Comparison of ENCODE assay signal across 24 cellular contexts in the genomic region with DNA sequence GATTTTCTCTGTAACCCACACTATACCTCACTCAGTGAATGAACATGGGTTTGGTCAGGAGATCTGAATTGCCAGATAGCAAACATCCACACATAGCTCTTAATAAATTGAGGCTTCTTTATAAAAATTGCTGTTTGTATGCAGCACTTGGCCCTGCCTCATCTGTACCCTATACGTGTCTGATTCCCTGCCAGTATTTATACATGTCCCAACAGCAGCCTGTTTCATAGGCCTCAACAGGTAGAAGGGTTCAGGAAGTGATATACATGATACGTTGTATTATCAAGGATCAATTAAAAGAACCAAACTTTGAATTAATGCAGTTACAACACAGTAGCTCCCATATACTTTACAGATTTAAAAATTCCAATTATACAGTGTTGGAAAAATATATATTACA. TPM values are rescaled to one million over a fixed set of nuclear protein-coding genes. Genes with fewer than 3 reads are reported as not detected.
DNase-seq lines count a peak whose midpoint lies in the region; ATAC-seq, FAIRE-seq and TF ChIP-seq lines count a peak whose summit lies in the region.
"Had no signal": no experiment of that assay in that cellular context is flagged by ENCODE, and none has a peak within 500 bp of the region (broad histone marks: within the 10 kb centered on the region; RNA-seq: fewer than 3 reads in every experiment).

No MANE protein-coding gene starts in this region.

- in situ Hi-C loops in brain microvascular endothelial cell (cut with HindIII; ENCODE audit: low pct_ligation_motif_present, low sequenced_read_pairs), result no loop called here

- TF ChIP-seq RAD21 in A549 (conservative IDR thresholded peaks at IDR 0.05 in 1 of 2, IDR thresholded peaks at IDR 0.05 in 1 of 2), result no peak
- no peak for TF ChIP-seq RAD21 in HCT116 (IDR thresholded peaks at IDR 0.05; ENCODE audit: low read depth)

- POLR2A ChIA-PET in A549 (lab: Yijun Ruan, JAX), result no interaction called here
- POLR2A ChIA-PET in HCT116 (lab: Charles Lee), result no interaction called here

- H3K4me3 ChIP-seq in A549 (no peak overlapping the region), HCT116 (replicated peaks in 1 of 2; ENCODE audit: low read depth in 1 of 2, low read length in 2 of 2) (no peak overlapping the region), brain microvascular endothelial cell (ENCODE audit: low read depth, low read length) (no peak overlapping the region), keratinocyte (ENCODE audit: control insufficient read depth in 2 of 3, extremely low read depth in 1 of 3, insufficient read depth in 2 of 3, low read depth in 1 of 3, low read length in 3 of 3) (no peak overlapping the region)

- intact Hi-C loops in HCT116 (cut with micrococcal nuclease), result no loop called here

- peak overlapping the region; percentile 6 to 51; a peak in 3 of 6 replicates for H3K27ac ChIP-seq in A549
- no peak overlapping the region for H3K27ac ChIP-seq in HCT116 (ENCODE audit: low read depth, low read length)
- peak overlapping the region; percentile 62 for H3K27ac ChIP-seq in brain microvascular endothelial cell
- peak overlapping the region; percentile 74 for H3K27ac ChIP-seq in keratinocyte (ENCODE audit: control insufficient read depth, insufficient read depth, low read length)
- H3K27ac ChIP-seq: KMS-11, RWPE1 had no signal

- no peaks in the 10 kb centered on the region for H3K9me1 ChIP-seq in keratinocyte (ENCODE audit: control insufficient read depth, extremely low read depth, insufficient read depth, low read length)

- DNase-seq in A549 (ENCODE audit: low read depth in 1 of 2, low spot score in 1 of 2) (no peak), HCT116 (ENCODE audit: low read depth, low spot score) (no peak), brain microvascular endothelial cell (no peak), keratinocyte (ENCODE audit: low read depth, low spot score) (no peak), amygdala (lab: John Stamatoyannopoulos, UW) (no peak), GM19238 (ENCODE audit: insufficient read length, low spot score) (no peak)
- DNase-seq: C1 segment of cervical spinal cord; CD4-positive, alpha-beta memory T cell; COR-L47; DMS53; NCI-H1048; NCI-H1417; NCI-H1694; NCI-H2029 treated with DMSO at 0.1 percent for 48 hours; NCI-H526 treated with DMSO at 0.1 percent for 48 hours; SIG-M5 had no signal

- H3K4me1 ChIP-seq in A549, result peaks cover 15% of the 10 kb centered on the region; the same call in 2 of the 3 replicates
- peaks cover 0 to 9% of the 10 kb centered on the region in 2 experiments; a peak in 2 of 4 replicates for H3K4me1 ChIP-seq in HCT116 (ENCODE audit: control insufficient read depth in 1 of 2, insufficient read depth in 2 of 2, low read length in 2 of 2)
- peaks cover 24% of the 10 kb centered on the region for H3K4me1 ChIP-seq in keratinocyte (ENCODE audit: control insufficient read depth, extremely low read depth, insufficient read depth, low read length)

- no peak for TF ChIP-seq POLR2A in A549 (IDR thresholded peaks at IDR 0.05; ENCODE audit: low read length)
- no peak for TF ChIP-seq POLR2A in HCT116 (IDR thresholded peaks at IDR 0.05; ENCODE audit: borderline replicate concordance, extremely low read depth, insufficient read depth, insufficient read length)

- TF ChIP-seq EP300 in A549 (IDR thresholded peaks at IDR 0.05), result no peak

- WGBS in A549 (ENCODE audit: missing lambda C conversion rate), result 84% methylated on average over 2 of the region's 2 CpGs

- H3K9ac ChIP-seq in HCT116 (ENCODE audit: low read length) (no peak overlapping the region), keratinocyte (ENCODE audit: control insufficient read depth, extremely low read depth, insufficient read depth, low read length) (no peak overlapping the region)
- H3K9ac ChIP-seq: KMS-11 had no signal

- H2AFZ ChIP-seq in HCT116 (ENCODE audit: low read depth, low read length, poor library complexity, severe bottlenecking), result peak overlapping the region; percentile 47
- peak overlapping the region; percentile 62 for H2AFZ ChIP-seq in keratinocyte (ENCODE audit: control insufficient read depth, low read length)

- H4K20me1 ChIP-seq in HCT116 (ENCODE audit: insufficient read depth) (no peaks in the 10 kb centered on the region), keratinocyte (ENCODE audit: control insufficient read depth, extremely low read depth, insufficient read depth, low read length) (no peaks in the 10 kb centered on the region)

- FAIRE-seq in A549 (lab: Jason Lieb, UNC) (no peak), keratinocyte (lab: Jason Lieb, UNC) (peak; percentile 44)
- FAIRE-seq: GM18507, H1 had no signal

- no TSS peak for BruUV-seq in HCT116 (replicated peaks; lab: Mats Ljungman, UMichigan)

- H3K36me3 ChIP-seq in HCT116 (ENCODE audit: control insufficient read depth in 1 of 2, insufficient read depth in 2 of 2, low read length in 2 of 2), result no peaks in the 10 kb centered on the region
- no peaks in the 10 kb centered on the region for H3K36me3 ChIP-seq in brain microvascular endothelial cell (replicated peaks)
- peaks cover 2% of the 10 kb centered on the region in 2 experiments for H3K36me3 ChIP-seq in keratinocyte (ENCODE audit: control insufficient read depth in 2 of 2, extremely low read depth in 1 of 2, insufficient read depth in 2 of 2, low read length in 2 of 2)

- no peak for ATAC-seq in A549
- no peak for ATAC-seq in HCT116
- ATAC-seq in GM18909 (IDR thresholded peaks at IDR 0.05; ENCODE audit: poor library complexity, unreplicated experiment), result no peak
- ATAC-seq: Panc1 had no signal

- TF ChIP-seq CTCF in A549 (IDR thresholded peaks at IDR 0.05) (no peak), HCT116 (IDR thresholded peaks at IDR 0.05 in 2 of 3, conservative IDR thresholded peaks at IDR 0.05 in 1 of 3; ENCODE audit: borderline replicate concordance in 1 of 3, insufficient read depth in 1 of 3, low read depth in 2 of 3, low read length in 2 of 3) (no peak), brain microvascular endothelial cell (IDR thresholded peaks at IDR 0.05; ENCODE audit: low read depth, low read length, missing control alignments) (no peak), keratinocyte (optimal IDR thresholded peaks at IDR 0.05 in 1 of 3, IDR thresholded peaks at IDR 0.05 in 1 of 3, conservative IDR thresholded peaks at IDR 0.05 in 1 of 3; ENCODE audit: extremely low read depth in 1 of 3, insufficient read depth in 2 of 3, low read length in 3 of 3) (no peak)

- H3K4me2 ChIP-seq in A549 (no peak overlapping the region), HCT116 (ENCODE audit: low read length) (no peak overlapping the region), keratinocyte (ENCODE audit: control insufficient read depth, extremely low read depth, insufficient read depth, low read depth, low read length) (no peak overlapping the region)
- H3K4me2 ChIP-seq: KMS-11 had no signal

- RAD21 ChIA-PET in HCT116 (lab: Charles Lee; ENCODE audit: low non-redundant PET in 1 of 2, low total read pairs in 2 of 2, uncharacterized antibody in 2 of 2, unreplicated experiment in 2 of 2), result no interaction called here

- no peaks in the 10 kb centered on the region for H3K79me2 ChIP-seq in HCT116 (ENCODE audit: insufficient read depth, low read length)
- H3K79me2 ChIP-seq in keratinocyte (ENCODE audit: control insufficient read depth, insufficient read depth, low read length), result no peaks in the 10 kb centered on the region

- H3K9me3 ChIP-seq in A549 (no peaks in the 10 kb centered on the region), HCT116 (ENCODE audit: control insufficient read depth in 1 of 2, insufficient read depth in 1 of 2, low read depth in 1 of 2, low read length in 2 of 2) (no peaks in the 10 kb centered on the region), keratinocyte (ENCODE audit: control insufficient read depth, low read depth, low read length) (no peaks in the 10 kb centered on the region)

- no peaks in the 10 kb centered on the region for H3K9me2 ChIP-seq in HCT116 (ENCODE audit: insufficient read depth)

- CTCF ChIA-PET in A549 (lab: Yijun Ruan, JAX), result no interaction called here
- CTCF ChIA-PET in HCT116 (lab: Charles Lee), result no interaction called here

- H3K27me3 ChIP-seq in HCT116 (ENCODE audit: insufficient read depth, low read length) (no peaks in the 10 kb centered on the region), brain microvascular endothelial cell (replicated peaks) (no peaks in the 10 kb centered on the region), keratinocyte (ENCODE audit: control insufficient read depth, extremely low read depth, insufficient read depth, low read length) (no peaks in the 10 kb centered on the region)

- dilution Hi-C loops in keratinocyte (cut with MboI; ENCODE audit: extremely low pct_ligation_motif_present, low sequenced_read_pairs), result no loop called here

TF ChIP-seq in A549, 52 proteins besides CTCF, POLR2A, EP300 and RAD21 (continues in another document):
- TF ChIP-seq MAX (IDR thresholded peaks at IDR 0.05), result no peak
- TF ChIP-seq ZFP36 (IDR thresholded peaks at IDR 0.05; ENCODE audit: borderline replicate concordance, partially characterized antibody), result no peak

RNA-seq across cellular contexts. Expression of gene RASSF9, which starts 32.3 kb away (rescaled TPM):
- polyA plus RNA-seq in A549 (2011; rRNA removed) (4.6 and 5.6 TPM in 2 replicates), A549 (2017; fragmentation: RNase III; extraction: RNeasy Plus Mini Kit Qiagen cat#74134 plus additional on column Dnase treatment) (0.52 to 0.98 TPM (median 0.91 TPM) in 3 replicates), keratinocyte (2.5 to 4.7 TPM (median 4.2 TPM) in 3 replicates)
- 0.16 and 0.30 TPM in 2 replicates for polyA plus RNA-seq in A549 (2012; cell fraction: cytosol; rRNA removed)
- polyA plus RNA-seq in A549 (2012; cell fraction: nucleus; rRNA removed), result 0.10 and 0.15 TPM in 2 replicates
- 4.1 and 4.3 TPM in 2 replicates for polyA minus RNA-seq in A549 (2011; rRNA and poly(A)+ RNA removed)
- total RNA-seq in HCT116 (2021; ENCODE audit: unreplicated experiment), result not detected
- polyA plus RNA-seq in HCT116 (2012), result 0.01 TPM in 1 of 2 replicates, not detected in the other
- polyA plus RNA-seq in keratinocyte (2011; ENCODE audit: low read depth), result 1.4 TPM
- polyA plus RNA-seq in keratinocyte (2011; cell fraction: cytosol; rRNA removed), result 1.6 and 3.1 TPM in 2 replicates
- polyA plus RNA-seq in keratinocyte (2011; cell fraction: nucleus; rRNA removed), result 4.5 and 6.0 TPM in 2 replicates
- 1.6 and 2.2 TPM in 2 replicates for polyA plus RNA-seq in keratinocyte (2012; ENCODE audit: low replicate concordance)
- 1.4 to 4.9 TPM (median 3.8 TPM) in 3 replicates for polyA minus RNA-seq in keratinocyte
- polyA minus RNA-seq in keratinocyte (2011; cell fraction: cytosol; rRNA and poly(A)+ RNA removed), result 1.9 TPM
- polyA minus RNA-seq in keratinocyte (2011; cell fraction: nucleus; rRNA and poly(A)+ RNA removed), result 4.6 and 9.6 TPM in 2 replicates
- total RNA-seq: CD4-positive, alpha-beta memory T cell; G401 had no signal
- polyA plus RNA-seq: CD4-positive, alpha-beta memory T cell; IgD-negative memory B cell had no signal
